Comparison of ENCODE assay signal across 1 cellular context in genomic region chr22:24631430-24632016, GRCh38.
TF ChIP-seq lines count a peak whose summit lies in the region.
"Not testable (repeated sequence)": the region's sequence is repeated elsewhere in the genome, so short reads cannot be mapped to it uniquely, and the experiment has no call there.

No MANE protein-coding gene starts in this region.

TF ChIP-seq in HepG2, 621 proteins besides CTCF, POLR2A, EP300 and RAD21 (continues in another document):
- peak; percentile 14; the same call in 1 of the 2 replicates for TF ChIP-seq BCL6 (CRISPR knock-in tag; IDR thresholded peaks at IDR 0.05)
- not testable (repeated sequence) for TF ChIP-seq NONO, LCORL, SOX13, SOX6 (IDR thresholded peaks at IDR 0.05)
- peak; percentile 67 for TF ChIP-seq NONO (CRISPR knock-in tag; conservative IDR thresholded peaks at IDR 0.05)
- 0 out of 2 replicates have a peak, but pooled peaks have one; percentile 39 for TF ChIP-seq LCORL (CRISPR knock-in tag; IDR thresholded peaks at IDR 0.05)
- 0 out of 2 replicates have a peak, but pooled peaks have one; percentile 18 for TF ChIP-seq UBTF (CRISPR knock-in tag; IDR thresholded peaks at IDR 0.05)
- TF ChIP-seq GFI1 (CRISPR knock-in tag; IDR thresholded peaks at IDR 0.05; ENCODE audit: borderline replicate concordance): peak; percentile 22; the same call in 1 of the 2 replicates
- 0 out of 2 replicates have a peak, but pooled peaks have one; percentile 34 for TF ChIP-seq ZNF710 (CRISPR knock-in tag; IDR thresholded peaks at IDR 0.05; ENCODE audit: borderline replicate concordance)
- TF ChIP-seq HDAC1 (CRISPR knock-in tag; IDR thresholded peaks at IDR 0.05): 0 out of 2 replicates have a peak, but pooled peaks have one; percentile 35
- TF ChIP-seq ZBTB7B (CRISPR knock-in tag; IDR thresholded peaks at IDR 0.05): peak; percentile 43; the same call in 1 of the 2 replicates
- TF ChIP-seq SOX13 (CRISPR knock-in tag; conservative IDR thresholded peaks at IDR 0.05 in 1 of 2, IDR thresholded peaks at IDR 0.05 in 1 of 2): 0 out of 4 replicates have a peak, but pooled peaks of 1 of the 2 experiments have one; percentile 6
- 0 out of 2 replicates have a peak, but pooled peaks have one; percentile 35 for TF ChIP-seq PITX1 (CRISPR knock-in tag; IDR thresholded peaks at IDR 0.05)
- peak; percentile 73; the same call in 1 of the 2 replicates for TF ChIP-seq ZNF768 (CRISPR knock-in tag; IDR thresholded peaks at IDR 0.05)
- peak; percentile 40; the same call in 1 of the 2 replicates for TF ChIP-seq SOX6 (CRISPR knock-in tag; IDR thresholded peaks at IDR 0.05)
- 0 out of 2 replicates have a peak, but pooled peaks have one; percentile 48 for TF ChIP-seq ZNF746 (CRISPR knock-in tag; IDR thresholded peaks at IDR 0.05)
- peak; percentile 40 for TF ChIP-seq ZFP91 (CRISPR knock-in tag; IDR thresholded peaks at IDR 0.05; ENCODE audit: borderline replicate concordance)
- TF ChIP-seq CEBPB (IDR thresholded peaks at IDR 0.05; ENCODE audit: borderline replicate concordance, low read depth, low read length): peak; percentile 27; the same call in 1 of the 2 replicates
- TF ChIP-seq GATAD2A (CRISPR knock-in tag; IDR thresholded peaks at IDR 0.05): peak; percentile 57
- TF ChIP-seq ARID4A (CRISPR knock-in tag; IDR thresholded peaks at IDR 0.05; ENCODE audit: borderline replicate concordance): peak; percentile 15; the same call in 1 of the 2 replicates
- TF ChIP-seq SALL1 (CRISPR knock-in tag; IDR thresholded peaks at IDR 0.05): peak; percentile 34; the same call in 1 of the 2 replicates
- peak; percentile 65; the same call in 1 of the 2 replicates for TF ChIP-seq NRL (CRISPR knock-in tag; IDR thresholded peaks at IDR 0.05; ENCODE audit: borderline replicate concordance)
- peak; percentile 64 for TF ChIP-seq ZFX (CRISPR knock-in tag; IDR thresholded peaks at IDR 0.05; ENCODE audit: low read depth)
- TF ChIP-seq, protein P1, sequence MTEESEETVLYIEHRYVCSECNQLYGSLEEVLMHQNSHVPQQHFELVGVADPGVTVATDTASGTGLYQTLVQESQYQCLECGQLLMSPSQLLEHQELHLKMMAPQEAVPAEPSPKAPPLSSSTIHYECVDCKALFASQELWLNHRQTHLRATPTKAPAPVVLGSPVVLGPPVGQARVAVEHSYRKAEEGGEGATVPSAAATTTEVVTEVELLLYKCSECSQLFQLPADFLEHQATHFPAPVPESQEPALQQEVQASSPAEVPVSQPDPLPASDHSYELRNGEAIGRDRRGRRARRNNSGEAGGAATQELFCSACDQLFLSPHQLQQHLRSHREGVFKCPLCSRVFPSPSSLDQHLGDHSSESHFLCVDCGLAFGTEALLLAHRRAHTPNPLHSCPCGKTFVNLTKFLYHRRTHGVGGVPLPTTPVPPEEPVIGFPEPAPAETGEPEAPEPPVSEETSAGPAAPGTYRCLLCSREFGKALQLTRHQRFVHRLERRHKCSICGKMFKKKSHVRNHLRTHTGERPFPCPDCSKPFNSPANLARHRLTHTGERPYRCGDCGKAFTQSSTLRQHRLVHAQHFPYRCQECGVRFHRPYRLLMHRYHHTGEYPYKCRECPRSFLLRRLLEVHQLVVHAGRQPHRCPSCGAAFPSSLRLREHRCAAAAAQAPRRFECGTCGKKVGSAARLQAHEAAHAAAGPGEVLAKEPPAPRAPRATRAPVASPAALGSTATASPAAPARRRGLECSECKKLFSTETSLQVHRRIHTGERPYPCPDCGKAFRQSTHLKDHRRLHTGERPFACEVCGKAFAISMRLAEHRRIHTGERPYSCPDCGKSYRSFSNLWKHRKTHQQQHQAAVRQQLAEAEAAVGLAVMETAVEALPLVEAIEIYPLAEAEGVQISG (CRISPR knock-in tag; IDR thresholded peaks at IDR 0.05): 0 out of 2 replicates have a peak, but pooled peaks have one; percentile 26
- TF ChIP-seq KDM3A (CRISPR knock-in tag; IDR thresholded peaks at IDR 0.05; ENCODE audit: low read depth): 0 out of 2 replicates have a peak, but pooled peaks have one; percentile 58
- TF ChIP-seq ZNF770 (CRISPR knock-in tag; IDR thresholded peaks at IDR 0.05): 0 out of 2 replicates have a peak, but pooled peaks have one; percentile 55
- TF ChIP-seq ZBTB7A (CRISPR knock-in tag; IDR thresholded peaks at IDR 0.05): peak; percentile 52; the same call in 1 of the 2 replicates
- peak; percentile 73 for TF ChIP-seq CEBPG (CRISPR knock-in tag; IDR thresholded peaks at IDR 0.05)
- TF ChIP-seq MTA1 (CRISPR knock-in tag; IDR thresholded peaks at IDR 0.05; ENCODE audit: borderline replicate concordance): peak; percentile 72; the same call in 1 of the 2 replicates
- TF ChIP-seq ZNF740 (CRISPR knock-in tag; IDR thresholded peaks at IDR 0.05): 0 out of 2 replicates have a peak, but pooled peaks have one; percentile 42
- TF ChIP-seq, protein P2, sequence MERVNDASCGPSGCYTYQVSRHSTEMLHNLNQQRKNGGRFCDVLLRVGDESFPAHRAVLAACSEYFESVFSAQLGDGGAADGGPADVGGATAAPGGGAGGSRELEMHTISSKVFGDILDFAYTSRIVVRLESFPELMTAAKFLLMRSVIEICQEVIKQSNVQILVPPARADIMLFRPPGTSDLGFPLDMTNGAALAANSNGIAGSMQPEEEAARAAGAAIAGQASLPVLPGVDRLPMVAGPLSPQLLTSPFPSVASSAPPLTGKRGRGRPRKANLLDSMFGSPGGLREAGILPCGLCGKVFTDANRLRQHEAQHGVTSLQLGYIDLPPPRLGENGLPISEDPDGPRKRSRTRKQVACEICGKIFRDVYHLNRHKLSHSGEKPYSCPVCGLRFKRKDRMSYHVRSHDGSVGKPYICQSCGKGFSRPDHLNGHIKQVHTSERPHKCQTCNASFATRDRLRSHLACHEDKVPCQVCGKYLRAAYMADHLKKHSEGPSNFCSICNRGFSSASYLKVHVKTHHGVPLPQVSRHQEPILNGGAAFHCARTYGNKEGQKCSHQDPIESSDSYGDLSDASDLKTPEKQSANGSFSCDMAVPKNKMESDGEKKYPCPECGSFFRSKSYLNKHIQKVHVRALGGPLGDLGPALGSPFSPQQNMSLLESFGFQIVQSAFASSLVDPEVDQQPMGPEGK (CRISPR knock-in tag; IDR thresholded peaks at IDR 0.05): peak; percentile 95
- 0 out of 2 replicates have a peak, but pooled peaks have one; percentile 13 for TF ChIP-seq HDAC2 (CRISPR knock-in tag; IDR thresholded peaks at IDR 0.05)
- peak; percentile 70 for TF ChIP-seq TEAD3 (CRISPR knock-in tag; optimal IDR thresholded peaks at IDR 0.05; ENCODE audit: borderline replicate concordance)
- TF ChIP-seq, protein P3, sequence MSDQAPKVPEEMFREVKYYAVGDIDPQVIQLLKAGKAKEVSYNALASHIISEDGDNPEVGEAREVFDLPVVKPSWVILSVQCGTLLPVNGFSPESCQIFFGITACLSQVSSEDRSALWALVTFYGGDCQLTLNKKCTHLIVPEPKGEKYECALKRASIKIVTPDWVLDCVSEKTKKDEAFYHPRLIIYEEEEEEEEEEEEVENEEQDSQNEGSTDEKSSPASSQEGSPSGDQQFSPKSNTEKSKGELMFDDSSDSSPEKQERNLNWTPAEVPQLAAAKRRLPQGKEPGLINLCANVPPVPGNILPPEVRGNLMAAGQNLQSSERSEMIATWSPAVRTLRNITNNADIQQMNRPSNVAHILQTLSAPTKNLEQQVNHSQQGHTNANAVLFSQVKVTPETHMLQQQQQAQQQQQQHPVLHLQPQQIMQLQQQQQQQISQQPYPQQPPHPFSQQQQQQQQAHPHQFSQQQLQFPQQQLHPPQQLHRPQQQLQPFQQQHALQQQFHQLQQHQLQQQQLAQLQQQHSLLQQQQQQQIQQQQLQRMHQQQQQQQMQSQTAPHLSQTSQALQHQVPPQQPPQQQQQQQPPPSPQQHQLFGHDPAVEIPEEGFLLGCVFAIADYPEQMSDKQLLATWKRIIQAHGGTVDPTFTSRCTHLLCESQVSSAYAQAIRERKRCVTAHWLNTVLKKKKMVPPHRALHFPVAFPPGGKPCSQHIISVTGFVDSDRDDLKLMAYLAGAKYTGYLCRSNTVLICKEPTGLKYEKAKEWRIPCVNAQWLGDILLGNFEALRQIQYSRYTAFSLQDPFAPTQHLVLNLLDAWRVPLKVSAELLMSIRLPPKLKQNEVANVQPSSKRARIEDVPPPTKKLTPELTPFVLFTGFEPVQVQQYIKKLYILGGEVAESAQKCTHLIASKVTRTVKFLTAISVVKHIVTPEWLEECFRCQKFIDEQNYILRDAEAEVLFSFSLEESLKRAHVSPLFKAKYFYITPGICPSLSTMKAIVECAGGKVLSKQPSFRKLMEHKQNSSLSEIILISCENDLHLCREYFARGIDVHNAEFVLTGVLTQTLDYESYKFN (CRISPR knock-in tag; conservative IDR thresholded peaks at IDR 0.05): peak; percentile 36
